In genomic region chr5:175664723-175665122, GRCh38 we compare ENCODE assay signal across 21 cellular contexts. TPM values are rescaled to one million over a fixed set of nuclear protein-coding genes. Genes with fewer than 3 reads are reported as not detected.
DNase-seq lines count a peak whose midpoint lies in the region; ATAC-seq, FAIRE-seq and TF ChIP-seq lines count a peak whose summit lies in the region.
"Had no signal": no experiment of that assay in that cellular context is flagged by ENCODE, and none has a peak within 500 bp of the region (broad histone marks: within the 10 kb centered on the region; RNA-seq: fewer than 3 reads in every experiment).

No MANE protein-coding gene starts in this region.

- no peak for FAIRE-seq in small intestine (lab: Jason Lieb, UNC)
- FAIRE-seq: A549, GM12892, GM18507, H54 had no signal

- H3K27me3 Mint-ChIP-seq in activated naive CD8-positive, alpha-beta T cell: no peaks in the 10 kb centered on the region
- no peaks in the 10 kb centered on the region for H3K27me3 Mint-ChIP-seq in activated naive CD8-positive, alpha-beta T cell treated with anti-CD3 and anti-CD28 coated beads, Interleukin-2, amount 50 U/mL, for 24 hours
- no peaks in the 10 kb centered on the region for H3K27me3 Mint-ChIP-seq in CD4-positive, alpha-beta memory T cell
- peaks cover 16% of the 10 kb centered on the region for H3K27me3 Mint-ChIP-seq in neural progenitor cell (ENCODE audit: insufficient read depth, low read depth)
- peaks cover 12% of the 10 kb centered on the region for H3K27me3 Mint-ChIP-seq in GM23338 (ENCODE audit: insufficient read depth, low read depth, poor library complexity)

- 68 to 83% (median 80%) methylated on average over 11 of the region's 11 CpGs for WGBS in small intestine, 3 donors

- no peaks in the 10 kb centered on the region for H3K36me3 ChIP-seq in CD4-positive, alpha-beta memory T cell (ENCODE audit: insufficient read depth, low read length)
- H3K36me3 ChIP-seq in neural progenitor cell (no peaks in the 10 kb centered on the region), GM23338 (ENCODE audit: insufficient read depth) (no peaks in the 10 kb centered on the region), small intestine (ENCODE audit: control insufficient read depth in 2 of 2, insufficient read depth in 2 of 2, low read length in 2 of 2) (peaks cover 0 to 3% of the 10 kb centered on the region in 2 donors)

- DNase-seq in NCI-H82 (lab: John Stamatoyannopoulos, UW): peak; percentile 7
- no peak for DNase-seq in NCI-H82 treated with DMSO at 0.1 percent for 48 hours (lab: John Stamatoyannopoulos, UW; ENCODE audit: unreplicated experiment)
- DNase-seq in activated naive CD8-positive, alpha-beta T cell treated with anti-CD3 and anti-CD28 coated beads, Interleukin-2, amount 50 U/mL, for 24 hours: no peak
- no peak for DNase-seq in CD4-positive, alpha-beta memory T cell
- no peak for DNase-seq in neural progenitor cell (ENCODE audit: low spot score)
- DNase-seq in GM23338 (ENCODE audit: low spot score): no peak
- no peak for DNase-seq in small intestine
- DNase-seq: AML-193, DMS153, DMS79, GDM1, GM23248, HCEC 1CT had no signal

- POLR2A ChIA-PET in CD4-positive, alpha-beta memory T cell (lab: Charles Lee; ENCODE audit: partially characterized antibody): interaction anchor here (1.0 kb wide), 1 partner anchor 14 kb away, joined by 3 read pairs; no protein-coding TSS in a partner anchor

- H3K36me3 Mint-ChIP-seq in activated naive CD8-positive, alpha-beta T cell: peaks cover 24% of the 10 kb centered on the region
- peaks cover 44% of the 10 kb centered on the region for H3K36me3 Mint-ChIP-seq in activated naive CD8-positive, alpha-beta T cell treated with anti-CD3 and anti-CD28 coated beads, Interleukin-2, amount 50 U/mL, for 24 hours (ENCODE audit: low read depth)
- peaks cover 17 to 23% of the 10 kb centered on the region in 2 donors for H3K36me3 Mint-ChIP-seq in CD4-positive, alpha-beta memory T cell
- no peaks in the 10 kb centered on the region for H3K36me3 Mint-ChIP-seq in neural progenitor cell
- no peaks in the 10 kb centered on the region; the same call in 2 of the 3 replicates for H3K36me3 Mint-ChIP-seq in GM23338 (ENCODE audit: low read depth)

- no peaks in the 10 kb centered on the region for H3K27me3 ChIP-seq in CD4-positive, alpha-beta memory T cell (ENCODE audit: insufficient read depth, low read length)
- peaks cover 9% of the 10 kb centered on the region for H3K27me3 ChIP-seq in neural progenitor cell
- H3K27me3 ChIP-seq in GM23338 (ENCODE audit: insufficient read depth): no peaks in the 10 kb centered on the region
- no peaks in the 10 kb centered on the region for H3K27me3 ChIP-seq in small intestine (ENCODE audit: control insufficient read depth in 2 of 2, insufficient read depth in 2 of 2, low read length in 2 of 2)

- no peaks in the 10 kb centered on the region for H3K79me2 ChIP-seq in neural progenitor cell (ENCODE audit: low read depth)
- H3K79me2 ChIP-seq in GM23338 (replicated peaks; ENCODE audit: insufficient read depth): 0 out of 2 replicates have a peak, but pooled peaks cover 2% of the 10 kb centered on the region

- no peaks in the 10 kb centered on the region for H3K9me3 Mint-ChIP-seq in activated naive CD8-positive, alpha-beta T cell (ENCODE audit: low read depth)
- no peaks in the 10 kb centered on the region for H3K9me3 Mint-ChIP-seq in activated naive CD8-positive, alpha-beta T cell treated with anti-CD3 and anti-CD28 coated beads, Interleukin-2, amount 50 U/mL, for 24 hours
- no peaks in the 10 kb centered on the region for H3K9me3 Mint-ChIP-seq in CD4-positive, alpha-beta memory T cell
- H3K9me3 Mint-ChIP-seq in neural progenitor cell (no peaks in the 10 kb centered on the region), GM23338 (no peaks in the 10 kb centered on the region)

- CTCF ChIA-PET in CD4-positive, alpha-beta memory T cell (lab: Charles Lee; ENCODE audit: partially characterized antibody): interaction anchor here (1.2 to 1.7 kb wide), 2 partner anchors 33 to 131 kb away, joined by 3 to 9 read pairs; no protein-coding TSS in a partner anchor

- H2AFZ ChIP-seq in neural progenitor cell (replicated peaks) (no peak overlapping the region), GM23338 (no peak overlapping the region)
- H2AFZ ChIP-seq: GM23248 had no signal

- no peak overlapping the region for H3K27ac ChIP-seq in CD4-positive, alpha-beta memory T cell (ENCODE audit: low read depth, low read length)
- H3K27ac ChIP-seq in neural progenitor cell (no peak overlapping the region), GM23338 (ENCODE audit: low read depth) (no peak overlapping the region), small intestine (ENCODE audit: low read depth in 1 of 2, low read length in 1 of 2) (no peak overlapping the region)
- H3K27ac ChIP-seq: 22Rv1, A549, GM23248, HL-60 had no signal

- H3K27ac Mint-ChIP-seq in activated naive CD8-positive, alpha-beta T cell: peak overlapping the region; percentile 22
- H3K27ac Mint-ChIP-seq in activated naive CD8-positive, alpha-beta T cell treated with anti-CD3 and anti-CD28 coated beads, Interleukin-2, amount 50 U/mL, for 24 hours: no peak overlapping the region
- peak overlapping the region in 4 of 7 donors; percentile 24 to 72 (median 40) for H3K27ac Mint-ChIP-seq in CD4-positive, alpha-beta memory T cell
- H3K27ac Mint-ChIP-seq in neural progenitor cell (peak overlapping the region; percentile 38), GM23338 (no peak overlapping the region)

- intact Hi-C loops in CD4-positive, alpha-beta memory T cell (cut with micrococcal nuclease): no loop called here

- ATAC-seq in activated naive CD8-positive, alpha-beta T cell treated with anti-CD3 and anti-CD28 coated beads, Interleukin-2, amount 50 U/mL, for 24 hours: no peak
- no peak for ATAC-seq in GM23338
- ATAC-seq: A549 had no signal

- H3K9me3 ChIP-seq in CD4-positive, alpha-beta memory T cell (ENCODE audit: control insufficient read depth in 1 of 2, low read length in 2 of 2): no peaks in the 10 kb centered on the region
- H3K9me3 ChIP-seq in neural progenitor cell (ENCODE audit: low read depth) (no peaks in the 10 kb centered on the region), small intestine (ENCODE audit: control insufficient read depth, low read depth) (no peaks in the 10 kb centered on the region)
- H3K9me3 ChIP-seq: A549 had no signal

- no peak overlapping the region for H3K9ac ChIP-seq in neural progenitor cell
- H3K9ac ChIP-seq: GM23248 had no signal

- H4K20me1 ChIP-seq in neural progenitor cell (ENCODE audit: low read depth) (no peaks in the 10 kb centered on the region), GM23338 (replicated peaks; ENCODE audit: insufficient read depth) (no peaks in the 10 kb centered on the region; the same call in 1 of the 2 replicates)

- no peaks in the 10 kb centered on the region for H3K9me2 ChIP-seq in GM23338 (ENCODE audit: insufficient read depth)

- H3K4me2 ChIP-seq in neural progenitor cell (no peak overlapping the region), GM23338 (no peak overlapping the region)
- H3K4me2 ChIP-seq: A549 had no signal

- H3K4me3 Mint-ChIP-seq in activated naive CD8-positive, alpha-beta T cell: peak overlapping the region; percentile 47
- no peak overlapping the region for H3K4me3 Mint-ChIP-seq in activated naive CD8-positive, alpha-beta T cell treated with anti-CD3 and anti-CD28 coated beads, Interleukin-2, amount 50 U/mL, for 24 hours
- no peak overlapping the region for H3K4me3 Mint-ChIP-seq in CD4-positive, alpha-beta memory T cell
- H3K4me3 Mint-ChIP-seq in neural progenitor cell: no peak overlapping the region
- no peak overlapping the region for H3K4me3 Mint-ChIP-seq in GM23338

- peaks cover 28% of the 10 kb centered on the region for H3K4me1 ChIP-seq in CD4-positive, alpha-beta memory T cell (ENCODE audit: insufficient read depth, low read length)
- H3K4me1 ChIP-seq in neural progenitor cell: no peaks in the 10 kb centered on the region
- no peaks in the 10 kb centered on the region for H3K4me1 ChIP-seq in GM23338 (ENCODE audit: insufficient read depth)
- H3K4me1 ChIP-seq in small intestine (ENCODE audit: control insufficient read depth in 2 of 2, insufficient read depth in 1 of 2, low read depth in 1 of 2, low read length in 1 of 2): no peaks in the 10 kb centered on the region

- peaks cover 78% of the 10 kb centered on the region for H3K4me1 Mint-ChIP-seq in activated naive CD8-positive, alpha-beta T cell (ENCODE audit: low read depth)
- peaks cover 52% of the 10 kb centered on the region for H3K4me1 Mint-ChIP-seq in activated naive CD8-positive, alpha-beta T cell treated with anti-CD3 and anti-CD28 coated beads, Interleukin-2, amount 50 U/mL, for 24 hours
- peaks cover 28 to 83% (median 46%) of the 10 kb centered on the region in 4 donors for H3K4me1 Mint-ChIP-seq in CD4-positive, alpha-beta memory T cell
- H3K4me1 Mint-ChIP-seq in neural progenitor cell (peaks cover 10% of the 10 kb centered on the region), GM23338 (peaks cover 4% of the 10 kb centered on the region)

- no peak overlapping the region for H3K4me3 ChIP-seq in CD4-positive, alpha-beta memory T cell (ENCODE audit: low read length in 2 of 2)
- H3K4me3 ChIP-seq in neural progenitor cell (no peak overlapping the region), GM23338 (no peak overlapping the region), small intestine (ENCODE audit: low read depth in 1 of 2, low read length in 2 of 2) (no peak overlapping the region)
- H3K4me3 ChIP-seq: A549, GM23248 had no signal

- TF ChIP-seq CTCF in neural progenitor cell (IDR thresholded peaks at IDR 0.05) (no peak), GM23338 (conservative IDR thresholded peaks at IDR 0.05; ENCODE audit: low read depth in 2 of 2) (no peak)

- H3F3A ChIP-seq in neural progenitor cell (ENCODE audit: low read depth): no peaks in the 10 kb centered on the region
- no peaks in the 10 kb centered on the region for H3F3A ChIP-seq in GM23338 (replicated peaks; ENCODE audit: low read depth)

TF ChIP-seq in GM23338, 12 proteins besides CTCF, POLR2A, EP300 and RAD21 (continues in another document):
- TF ChIP-seq EZH2 (IDR thresholded peaks at IDR 0.05; ENCODE audit: low read depth, unreplicated experiment) (no peak), ETS1 (IDR thresholded peaks at IDR 0.05) (no peak), CREB1 (CRISPR knock-in tag; IDR thresholded peaks at IDR 0.05; ENCODE audit: low read depth) (no peak)

RNA-seq across cellular contexts. Expression of gene HRH2, which starts 6.9 kb away (rescaled TPM):
- total RNA-seq in CD4-positive, alpha-beta memory T cell: 1 to 10 TPM; 4.0 to 4.2 TPM
- 1 to 10 TPM in 1 of 2 donors, under 1 TPM in 1; 0.63 to 5.2 TPM for polyA plus RNA-seq in CD4-positive, alpha-beta memory T cell
- total RNA-seq in neural progenitor cell (ENCODE audit: low replicate concordance): 0.19 TPM in 1 of 2 replicates, not detected in the other
- total RNA-seq in GM23338 (2014; rRNA removed; shearing (Covaris generic)): 5.9 and 6.8 TPM in 2 replicates
- 7.0 and 8.8 TPM in 2 replicates for polyA plus RNA-seq in GM23338 (2016; fragmentation: Nextera tagmentation; extraction: Ambion mirVana)
- 1 to 10 TPM; 6.3 to 7.2 (median 6.5) TPM for polyA plus RNA-seq in small intestine
- total RNA-seq: GM23248 had no signal
- polyA plus RNA-seq: BJ, GM23248 had no signal

Comparison
In these comparisons a context has a peak if more than half of its experiments do, and no peak if none do; other contexts are left out.
1. H3K27ac Mint-ChIP-seq: peak in activated naive CD8-positive, alpha-beta T cell (single experiment), CD4-positive, alpha-beta memory T cell (4 of 7) and neural progenitor cell (single experiment); none in activated naive CD8-positive, alpha-beta T cell treated with anti-CD3 and anti-CD28 coated beads, Interleukin-2, amount 50 U/mL, for 24 hours (single experiment) and GM23338 (single experiment).